Comparison of ENCODE assay signal across 26 cellular contexts in genomic region chr7:135669774-135670173, GRCh38. TPM values are rescaled to one million over a fixed set of nuclear protein-coding genes. Genes with fewer than 3 reads are reported as not detected.
DNase-seq lines count a peak whose midpoint lies in the region; ATAC-seq, FAIRE-seq and TF ChIP-seq lines count a peak whose summit lies in the region.
"Had no signal": no experiment of that assay in that cellular context is flagged by ENCODE, and none has a peak within 500 bp of the region (broad histone marks: within the 10 kb centered on the region; RNA-seq: fewer than 3 reads in every experiment).

No MANE protein-coding gene starts in this region.

- dilution Hi-C loops in keratinocyte (cut with MboI; ENCODE audit: extremely low pct_ligation_motif_present, low sequenced_read_pairs) = no loop called here

- no peak for TF ChIP-seq EP300 in K562 (IDR thresholded peaks at IDR 0.05; ENCODE audit: low read length)

- DNase-seq in MCF 10A (ENCODE audit: unreplicated experiment) = no peak
- DNase-seq in breast epithelium (ENCODE audit: low spot score in 2 of 2) = no peak
- no peak for DNase-seq in K562 (ENCODE audit: extremely low read depth in 1 of 4, low spot score in 3 of 4)
- DNase-seq in keratinocyte (ENCODE audit: low read depth, low spot score) = no peak
- no peak for DNase-seq in SIG-M5 (lab: John Stamatoyannopoulos, UW)
- DNase-seq in stimulated activated naive CD8-positive, alpha-beta T cell treated with anti-CD3 and anti-CD28 coated beads, Interleukin-15, amount 100 ng/mL, for 72 hours = no peak
- DNase-seq: activated CD8-positive, alpha-beta T cell treated with anti-CD3 and anti-CD28 coated beads, Interleukin-2, amount 10 ng/mL, durations not matched to agents 7 days and 5 days; BE2C; effector CD8-positive, alpha-beta T cell; GF-D8; H7; KG1; kidney glomerular epithelial cell; mesendoderm; MV-4-11; NCI-H1694 treated with DMSO at 0.1 percent for 48 hours; NCI-H2171 treated with DMSO at 0.1 percent for 48 hours; NCI-H524 treated with DMSO at 0.1 percent for 48 hours; spleen; stimulated activated CD4-positive, alpha-beta T cell treated with anti-CD3 and anti-CD28 coated beads, Interleukin-4, amount 100 ng/mL, for 1 hour; stimulated activated naive CD4-positive, alpha-beta T cell; tibial artery had no signal

- H4K20me1 ChIP-seq in K562 (replicated peaks; ENCODE audit: control insufficient read depth, insufficient read depth, low read length) = 0 out of 2 replicates have a peak, but pooled peaks cover 8% of the 10 kb centered on the region
- H4K20me1 ChIP-seq in keratinocyte (ENCODE audit: control insufficient read depth, extremely low read depth, insufficient read depth, low read length) = no peaks in the 10 kb centered on the region

- TF ChIP-seq RAD21 in K562 (CRISPR knock-in tag; conservative IDR thresholded peaks at IDR 0.05 in 1 of 2, IDR thresholded peaks at IDR 0.05 in 1 of 2) = no peak

- H3K9ac ChIP-seq in K562 (ENCODE audit: insufficient read depth in 1 of 2, low read depth in 2 of 2, low read length in 2 of 2) (no peak overlapping the region), keratinocyte (ENCODE audit: control insufficient read depth, extremely low read depth, insufficient read depth, low read length) (no peak overlapping the region), skeletal muscle tissue (ENCODE audit: low read depth in 1 of 3, low read length in 3 of 3) (no peak overlapping the region)

- H3K4me3 ChIP-seq in breast epithelium (no peak overlapping the region), K562 (no peak overlapping the region), keratinocyte (ENCODE audit: control insufficient read depth in 2 of 3, extremely low read depth in 1 of 3, insufficient read depth in 2 of 3, low read depth in 1 of 3, low read length in 3 of 3) (no peak overlapping the region), skeletal muscle tissue (ENCODE audit: low read length in 3 of 3) (no peak overlapping the region)
- H3K4me3 ChIP-seq: spleen, tibial artery had no signal

- no peaks in the 10 kb centered on the region for H3K9me3 ChIP-seq in breast epithelium
- no peaks in the 10 kb centered on the region for H3K9me3 ChIP-seq in K562 (replicated peaks; ENCODE audit: control insufficient read depth, insufficient read depth, low read depth, low read length)
- H3K9me3 ChIP-seq in keratinocyte (ENCODE audit: control insufficient read depth, low read depth, low read length) = no peaks in the 10 kb centered on the region
- no peaks in the 10 kb centered on the region for H3K9me3 ChIP-seq in skeletal muscle tissue (ENCODE audit: control insufficient read depth in 3 of 3, low read length in 3 of 3)
- H3K9me3 ChIP-seq: BE2C, spleen, tibial artery had no signal

- TF ChIP-seq POLR2A in breast epithelium (IDR thresholded peaks at IDR 0.05) (no peak), K562 (conservative IDR thresholded peaks at IDR 0.05) (no peak)

- H3K27ac ChIP-seq in breast epithelium (peak overlapping the region in 1 of 2 donors; percentile 48), K562 (ENCODE audit: extremely low read depth, low read depth, low read length) (no peak overlapping the region), keratinocyte (ENCODE audit: control insufficient read depth, insufficient read depth, low read length) (peak overlapping the region; percentile 47), skeletal muscle tissue (ENCODE audit: low read depth, low read length) (peak overlapping the region; percentile 34)
- H3K27ac ChIP-seq: 22Rv1, spleen had no signal

- no peak overlapping the region for H3K4me2 ChIP-seq in K562 (ENCODE audit: insufficient read depth, low read length)
- peak overlapping the region; percentile 70 for H3K4me2 ChIP-seq in keratinocyte (ENCODE audit: control insufficient read depth, extremely low read depth, insufficient read depth, low read depth, low read length)

- CTCF ChIA-PET in MCF 10A (lab: Yijun Ruan, JAX) = interaction anchor here (0.6 to 8.4 kb wide), 7 partner anchors 7 to 819 kb away, joined by 4 to 171 read pairs (median 18); partner anchors contain the start of gene STMP1
- CTCF ChIA-PET in K562 (lab: Yijun Ruan, JAX; ENCODE audit: low intra/inter-chr PET ratio) = no interaction called here

- 46% methylated on average over 1 of the region's 1 CpG for WGBS in K562 (ENCODE audit: insufficient coverage, low coverage, missing lambda C conversion rate)

- no peaks in the 10 kb centered on the region for H3K4me1 ChIP-seq in breast epithelium
- H3K4me1 ChIP-seq in K562 (replicated peaks in 1 of 2; ENCODE audit: control insufficient read depth in 2 of 2, insufficient read depth in 2 of 2, low read length in 2 of 2) = peaks cover 0 to 6% of the 10 kb centered on the region in 2 experiments; a peak in 2 of 5 replicates
- H3K4me1 ChIP-seq in keratinocyte (ENCODE audit: control insufficient read depth, extremely low read depth, insufficient read depth, low read length) = peaks cover 32% of the 10 kb centered on the region
- peaks cover 26 to 41% (median 33%) of the 10 kb centered on the region in 3 donors for H3K4me1 ChIP-seq in skeletal muscle tissue (ENCODE audit: control insufficient read depth in 3 of 3, insufficient read depth in 3 of 3, low read length in 3 of 3)

- peak overlapping the region; percentile 80 for H3K27ac Mint-ChIP-seq in MCF 10A (ENCODE audit: low read depth, unreplicated experiment)
- no peak overlapping the region for H3K27ac Mint-ChIP-seq in stimulated activated naive CD8-positive, alpha-beta T cell treated with anti-CD3 and anti-CD28 coated beads, Interleukin-15, amount 100 ng/mL, for 72 hours
- H3K27ac Mint-ChIP-seq: activated CD8-positive, alpha-beta T cell treated with anti-CD3 and anti-CD28 coated beads, Interleukin-2, amount 10 ng/mL, durations not matched to agents 7 days and 5 days had no signal

- H2AFZ ChIP-seq in K562 (ENCODE audit: low read depth, low read length) (no peak overlapping the region), keratinocyte (ENCODE audit: control insufficient read depth, low read length) (no peak overlapping the region)

- H3K36me3 ChIP-seq in breast epithelium (peaks cover 4% of the 10 kb centered on the region), K562 (ENCODE audit: control insufficient read depth, insufficient read depth, low read length) (peaks cover 32% of the 10 kb centered on the region), keratinocyte (ENCODE audit: control insufficient read depth in 2 of 2, extremely low read depth in 1 of 2, insufficient read depth in 2 of 2, low read length in 2 of 2) (peaks cover 1 to 3% of the 10 kb centered on the region in 2 experiments), skeletal muscle tissue (ENCODE audit: control insufficient read depth in 3 of 3, insufficient read depth in 3 of 3, low read length in 3 of 3) (peaks cover 3 to 10% (median 7%) of the 10 kb centered on the region in 3 donors)

- BruUV-seq in MCF 10A (replicated peaks; lab: Mats Ljungman, UMichigan) (no TSS peak), K562 (replicated peaks; lab: Mats Ljungman, UMichigan) (no TSS peak)

- no peaks in the 10 kb centered on the region for H3K9me3 Mint-ChIP-seq in MCF 10A (ENCODE audit: unreplicated experiment)
- H3K9me3 Mint-ChIP-seq in stimulated activated naive CD8-positive, alpha-beta T cell treated with anti-CD3 and anti-CD28 coated beads, Interleukin-15, amount 100 ng/mL, for 72 hours = peaks cover 0 to 5% of the 10 kb centered on the region in 2 donors

- ATAC-seq in K562 = no peak
- no peak for ATAC-seq in GM18861 (IDR thresholded peaks at IDR 0.05; ENCODE audit: unreplicated experiment)
- no peak for ATAC-seq in stimulated activated naive CD8-positive, alpha-beta T cell treated with anti-CD3 and anti-CD28 coated beads, Interleukin-15, amount 100 ng/mL, for 72 hours
- ATAC-seq: activated CD4-positive, CD25-positive, alpha-beta regulatory T cell treated with anti-CD3 and anti-CD28 coated beads, Interleukin-2, amount 50 U/mL, for 24 hours; activated CD8-positive, alpha-beta T cell treated with anti-CD3 and anti-CD28 coated beads, Interleukin-2, amount 10 ng/mL, durations not matched to agents 7 days and 5 days had no signal

- H3K4me1 Mint-ChIP-seq in MCF 10A (ENCODE audit: insufficient read depth, unreplicated experiment) = peaks cover 42% of the 10 kb centered on the region
- peaks cover 38% of the 10 kb centered on the region for H3K4me1 Mint-ChIP-seq in stimulated activated naive CD8-positive, alpha-beta T cell treated with anti-CD3 and anti-CD28 coated beads, Interleukin-15, amount 100 ng/mL, for 72 hours

- peak overlapping the region; percentile 2 for H3K4me3 Mint-ChIP-seq in MCF 10A (ENCODE audit: unreplicated experiment)
- H3K4me3 Mint-ChIP-seq in stimulated activated naive CD8-positive, alpha-beta T cell treated with anti-CD3 and anti-CD28 coated beads, Interleukin-15, amount 100 ng/mL, for 72 hours = no peak overlapping the region
- H3K4me3 Mint-ChIP-seq: activated CD8-positive, alpha-beta T cell treated with anti-CD3 and anti-CD28 coated beads, Interleukin-2, amount 10 ng/mL, durations not matched to agents 7 days and 5 days had no signal

- POLR2A ChIA-PET in MCF 10A (lab: Yijun Ruan, JAX) = interaction anchor here (0.6 to 1.9 kb wide), 8 partner anchors 8 to 470 kb away, joined by 3 to 9 read pairs (median 3); partner anchors contain the start of gene STMP1
- POLR2A ChIA-PET in K562 (lab: Yijun Ruan, JAX) = interaction anchor here (0.6 to 8.1 kb wide), 5 partner anchors 7 to 330 kb away, joined by 3 to 71 read pairs (median 3); partner anchors contain the start of gene STMP1

- FAIRE-seq in K562 (lab: Jason Lieb, UNC) (no peak), keratinocyte (lab: Jason Lieb, UNC) (no peak)

- peaks cover 84% of the 10 kb centered on the region for H3K79me2 ChIP-seq in K562 (ENCODE audit: control insufficient read depth, insufficient read depth, low read length)
- peaks cover 82% of the 10 kb centered on the region for H3K79me2 ChIP-seq in keratinocyte (ENCODE audit: control insufficient read depth, insufficient read depth, low read length)

- H3K27me3 Mint-ChIP-seq in MCF 10A (ENCODE audit: insufficient read depth, unreplicated experiment) = no peaks in the 10 kb centered on the region
- H3K27me3 Mint-ChIP-seq in stimulated activated naive CD8-positive, alpha-beta T cell treated with anti-CD3 and anti-CD28 coated beads, Interleukin-15, amount 100 ng/mL, for 72 hours = no peaks in the 10 kb centered on the region

- H3K27me3 ChIP-seq in breast epithelium = no peaks in the 10 kb centered on the region
- H3K27me3 ChIP-seq in K562 (ENCODE audit: control insufficient read depth in 2 of 2, insufficient read depth in 2 of 2, low read length in 2 of 2) = no peaks in the 10 kb centered on the region
- H3K27me3 ChIP-seq in keratinocyte (ENCODE audit: control insufficient read depth, extremely low read depth, insufficient read depth, low read length) = no peaks in the 10 kb centered on the region
- no peaks in the 10 kb centered on the region for H3K27me3 ChIP-seq in skeletal muscle tissue (ENCODE audit: control insufficient read depth in 3 of 3, insufficient read depth in 3 of 3, low read length in 3 of 3)
- H3K27me3 ChIP-seq: BE2C, spleen, tibial artery had no signal

- TF ChIP-seq CTCF in MCF 10A (IDR thresholded peaks at IDR 0.05; ENCODE audit: unreplicated experiment) (no peak), breast epithelium (IDR thresholded peaks at IDR 0.05) (no peak), K562 (IDR thresholded peaks at IDR 0.05 in 2 of 3, conservative IDR thresholded peaks at IDR 0.05 in 1 of 3; ENCODE audit: insufficient read depth in 2 of 3, low read depth in 1 of 3, low read length in 3 of 3) (no peak), keratinocyte (optimal IDR thresholded peaks at IDR 0.05 in 1 of 3, IDR thresholded peaks at IDR 0.05 in 1 of 3, conservative IDR thresholded peaks at IDR 0.05 in 1 of 3; ENCODE audit: extremely low read depth in 1 of 3, insufficient read depth in 2 of 3, low read length in 3 of 3) (no peak)

- H3K9me1 ChIP-seq in K562 (ENCODE audit: control insufficient read depth, insufficient read depth, low read length) (no peaks in the 10 kb centered on the region), keratinocyte (ENCODE audit: control insufficient read depth, extremely low read depth, insufficient read depth, low read length) (no peaks in the 10 kb centered on the region)

- intact Hi-C loops in MCF 10A (cut with micrococcal nuclease) (loop anchor here (10.0 kb wide), 1 partner anchor 1925 kb away; no protein-coding TSS in a partner anchor), breast epithelium (cut with DNase I; ENCODE audit: low total_unique reads) (loop anchor here (10.0 kb wide), 1 partner anchor 125 kb away; no protein-coding TSS in a partner anchor), K562 (cut with micrococcal nuclease) (loop anchor here (5.0 to 10.0 kb wide), 2 partner anchors 113 to 1025 kb away; partner anchors contain the start of gene BPGM)

- in situ Hi-C loops in K562 (cut with MboI) = no loop called here

- H3K36me3 Mint-ChIP-seq in MCF 10A (ENCODE audit: insufficient read depth, unreplicated experiment) = peaks cover 26% of the 10 kb centered on the region

RNA-seq across cellular contexts. Expression of gene STMP1, which starts 7.5 kb away (rescaled TPM):
- total RNA-seq in MCF 10A (2022) (33.6 and 37.0 TPM in 2 replicates), breast epithelium (10 to 100 TPM; 13.9 to 27.2 (median 18.4) TPM), K562 (2014; rRNA removed) (10.6 and 18.5 TPM in 2 replicates), K562 (2014; rRNA removed; fragmentation: Illumina TruSeq; extraction: Trizol) (47.8 and 54.0 TPM in 2 replicates), K562 (2015; rRNA removed; fragmentation: Illumina TruSeq; extraction: Trizol) (35.1 and 36.5 TPM in 2 replicates), K562 (2021) (56.8 and 59.8 TPM in 2 replicates), skeletal muscle tissue (15.7 TPM)
- 23.9 and 54.4 TPM in 2 replicates for total RNA-seq in K562 (2011; cell fraction: chromatin; rRNA removed; ENCODE audit: low replicate concordance)
- 18.5 and 19.9 TPM in 2 replicates for total RNA-seq in K562 (2011; cell fraction: nucleolus; rRNA removed)
- 44.6 and 66.5 TPM in 2 replicates for total RNA-seq in K562 (2011; cell fraction: nucleoplasm; rRNA removed)
- polyA plus RNA-seq in K562 (2011; rRNA removed) (58.4 and 66.1 TPM in 2 replicates), K562 (2014; fragmentation: Illumina TruSeq; extraction: Trizol) (57.9 and 67.7 TPM in 2 replicates), K562 (2014; fragmentation: Nextera tagmentation; extraction: Ambion mirVana) (100 to 1,000 TPM; 175 to 249 TPM), K562 (2014; rRNA removed) (41.5 and 53.9 TPM in 2 replicates), keratinocyte (16.6 to 30.5 TPM (median 24.8 TPM) in 3 replicates)
- polyA plus RNA-seq in K562 (2011; cell fraction: cytosol; rRNA removed) = 16.5 and 48.0 TPM in 2 replicates
- polyA plus RNA-seq in K562 (2011; cell fraction: nucleus; rRNA removed) = 17.4 and 32.2 TPM in 2 replicates
- 66.4 and 79.0 TPM in 2 replicates for polyA plus RNA-seq in K562 (2012)
- polyA minus RNA-seq in K562 (2011; rRNA and poly(A)+ RNA removed) = 35.3 and 55.2 TPM in 2 replicates
- polyA minus RNA-seq in K562 (2011; cell fraction: cytosol; rRNA and poly(A)+ RNA removed) = 21.3 and 22.6 TPM in 2 replicates
- 18.3 and 36.7 TPM in 2 replicates for polyA minus RNA-seq in K562 (2011; cell fraction: nucleus; rRNA and poly(A)+ RNA removed)
- polyA plus RNA-seq in keratinocyte (2011; ENCODE audit: low read depth) = 5.7 TPM
- polyA plus RNA-seq in keratinocyte (2011; cell fraction: cytosol; rRNA removed) = 21.2 and 34.3 TPM in 2 replicates
- 8.8 and 11.2 TPM in 2 replicates for polyA plus RNA-seq in keratinocyte (2011; cell fraction: nucleus; rRNA removed)
- 23.6 and 31.3 TPM in 2 replicates for polyA plus RNA-seq in keratinocyte (2012; ENCODE audit: low replicate concordance)
- 6.4 to 13.8 TPM (median 7.7 TPM) in 3 replicates for polyA minus RNA-seq in keratinocyte
- 20.1 TPM for polyA minus RNA-seq in keratinocyte (2011; cell fraction: cytosol; rRNA and poly(A)+ RNA removed)
- polyA minus RNA-seq in keratinocyte (2011; cell fraction: nucleus; rRNA and poly(A)+ RNA removed) = 4.3 and 8.8 TPM in 2 replicates

RNA-seq across cellular contexts. Expression of gene SLC13A4, which starts 58.2 kb away (rescaled TPM):
- total RNA-seq in MCF 10A (2022) (not detected in 2 replicates), breast epithelium (under 1 TPM in 2 of 3 donors, not detected in 1; 0.29 to 0.32 TPM), K562 (2014; rRNA removed) (0.23 and 0.45 TPM in 2 replicates), K562 (2014; rRNA removed; fragmentation: Illumina TruSeq; extraction: Trizol) (0.22 and 0.51 TPM in 2 replicates), K562 (2015; rRNA removed; fragmentation: Illumina TruSeq; extraction: Trizol) (0.19 and 0.36 TPM in 2 replicates), K562 (2021) (0.60 and 0.66 TPM in 2 replicates), skeletal muscle tissue (not detected)
- total RNA-seq in K562 (2011; cell fraction: chromatin; rRNA removed; ENCODE audit: low replicate concordance) = 0.62 and 1.4 TPM in 2 replicates
- 0.39 and 0.50 TPM in 2 replicates for total RNA-seq in K562 (2011; cell fraction: nucleolus; rRNA removed)
- total RNA-seq in K562 (2011; cell fraction: nucleoplasm; rRNA removed) = 0.88 and 1.2 TPM in 2 replicates
- polyA plus RNA-seq in K562 (2011; rRNA removed) (0.11 and 0.60 TPM in 2 replicates), K562 (2014; fragmentation: Illumina TruSeq; extraction: Trizol) (0.86 and 1.0 TPM in 2 replicates), K562 (2014; fragmentation: Nextera tagmentation; extraction: Ambion mirVana) (under 1 TPM; 0.27 to 0.48 TPM), K562 (2014; rRNA removed) (0.41 and 0.66 TPM in 2 replicates), keratinocyte (0.02 to 0.12 TPM (median 0.03 TPM) in 3 replicates)
- polyA plus RNA-seq in K562 (2011; cell fraction: cytosol; rRNA removed) = 0.37 and 1.3 TPM in 2 replicates
- 0.17 and 1.1 TPM in 2 replicates for polyA plus RNA-seq in K562 (2011; cell fraction: nucleus; rRNA removed)
- 0.90 and 1.9 TPM in 2 replicates for polyA plus RNA-seq in K562 (2012)
- polyA minus RNA-seq in K562 (2011; rRNA and poly(A)+ RNA removed) = 0.14 and 0.27 TPM in 2 replicates
- not detected in 2 replicates for polyA minus RNA-seq in K562 (2011; cell fraction: cytosol; rRNA and poly(A)+ RNA removed)
- polyA minus RNA-seq in K562 (2011; cell fraction: nucleus; rRNA and poly(A)+ RNA removed) = 0.44 TPM in 1 of 2 replicates, not detected in the other
- not detected for polyA plus RNA-seq in keratinocyte (2011; ENCODE audit: low read depth)
- polyA plus RNA-seq in keratinocyte (2011; cell fraction: cytosol; rRNA removed) = 0.04 TPM in 1 of 2 replicates, not detected in the other
- polyA plus RNA-seq in keratinocyte (2011; cell fraction: nucleus; rRNA removed) = 0.23 TPM in 1 of 2 replicates, not detected in the other
- 0.29 and 0.62 TPM in 2 replicates for polyA plus RNA-seq in keratinocyte (2012; ENCODE audit: low replicate concordance)
- 0.07 TPM in 1 of 3 replicates, not detected in the others for polyA minus RNA-seq in keratinocyte
- polyA minus RNA-seq in keratinocyte (2011; cell fraction: cytosol; rRNA and poly(A)+ RNA removed) = not detected
- polyA minus RNA-seq in keratinocyte (2011; cell fraction: nucleus; rRNA and poly(A)+ RNA removed) = not detected in 2 replicates
- total RNA-seq: activated CD8-positive, alpha-beta T cell treated with anti-CD3 and anti-CD28 coated beads, Interleukin-2, amount 10 ng/mL, durations not matched to agents 7 days and 5 days had no signal
